In the genomic region with DNA sequence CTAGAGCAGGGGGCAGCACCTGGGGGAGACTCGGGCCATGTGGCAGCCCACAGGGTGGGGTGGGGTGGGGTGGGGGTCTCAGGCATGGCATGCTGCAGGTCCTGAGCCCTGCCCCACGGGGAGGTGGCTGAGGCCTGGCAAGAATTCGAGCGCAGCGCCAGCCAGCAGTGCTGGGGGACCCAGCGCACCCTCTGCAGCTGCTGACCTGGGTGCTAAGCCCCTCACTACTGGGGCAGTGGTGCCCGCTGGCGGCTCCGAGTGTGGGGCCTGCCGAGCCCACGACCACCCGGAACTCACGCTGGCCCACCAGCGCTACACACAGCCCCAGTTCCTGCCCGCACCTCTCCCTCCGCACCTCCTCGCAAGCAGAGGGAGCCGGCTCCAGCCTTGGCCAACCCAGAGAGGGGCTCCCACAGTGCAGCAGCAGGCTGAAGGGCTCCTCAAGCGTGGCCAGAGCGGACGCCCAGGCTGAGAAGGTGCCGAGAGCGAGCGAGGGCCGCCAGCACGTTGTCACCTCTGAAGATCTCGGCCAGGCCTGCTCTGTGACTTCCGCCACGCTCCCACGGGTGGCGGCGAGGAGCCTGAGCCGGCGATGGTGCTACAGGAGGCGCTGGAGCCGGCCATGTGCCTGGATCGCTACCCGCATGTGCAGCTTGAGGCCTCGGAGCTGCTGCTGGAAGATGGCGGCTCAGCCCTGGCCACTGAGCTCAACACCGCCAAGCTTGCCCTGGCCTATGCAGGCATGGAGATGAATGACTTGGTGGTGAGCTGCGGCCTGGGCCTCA, we compare ENCODE assay signal across 30 cellular contexts.
"Had no signal": no experiment of that assay in that cellular context is flagged by ENCODE, and none has a peak within 500 bp of the region (broad histone marks: within the 10 kb centered on the region; RNA-seq: fewer than 3 reads in every experiment).

No MANE protein-coding gene starts in this region.

- H3K27me3 Mint-ChIP-seq: activated CD4-positive, alpha-beta T cell treated with anti-CD3 and anti-CD28 coated beads, Interleukin-2, amount 10 ng/mL, durations not matched to agents 7 days and 5 days; activated naive CD8-positive, alpha-beta T cell; activated T-cell treated with anti-CD3 and anti-CD28 coated beads, Interleukin-2, amount 50 U/mL, for 24 hours; activated T-helper 17 cell treated with anti-CD3 and anti-CD28 coated beads, Interleukin-2, amount 50 U/mL, for 72 hours; dendritic cell treated with granulocyte-macrophage colony-stimulating factor and Interleukin-4, amounts not matched to agents 40 ng/mL and 50 ng/mL, for 4 days; T-helper 17 cell had no signal

- H3K27ac Mint-ChIP-seq: activated CD4-positive, alpha-beta memory T cell treated with anti-CD3 and anti-CD28 coated beads, Interleukin-2, amount 10 ng/mL, durations not matched to agents 7 days and 5 days; activated CD4-positive, alpha-beta T cell treated with anti-CD3 and anti-CD28 coated beads, Interleukin-2, amount 10 ng/mL, durations not matched to agents 7 days and 5 days; activated naive CD8-positive, alpha-beta T cell; activated T-cell treated with anti-CD3 and anti-CD28 coated beads, Interleukin-2, amount 50 U/mL, for 24 hours; activated T-cell treated with anti-CD3 and anti-CD28 coated beads, Interleukin-2, amount 50 U/mL, for 72 hours; activated T-helper 17 cell treated with anti-CD3 and anti-CD28 coated beads, Interleukin-2, amount 50 U/mL, for 72 hours; dendritic cell treated with granulocyte-macrophage colony-stimulating factor and Interleukin-4, amounts not matched to agents 40 ng/mL and 50 ng/mL, for 4 days; endodermal cell; T-helper 17 cell; T-helper 2 cell treated with Interferon-gamma antibody and Interleukin-4, amounts not matched to agents 5 μg/mL and 100 μg/mL, for 36 hours had no signal

- H3K27ac ChIP-seq: brain microvascular endothelial cell, coronary artery, dorsolateral prefrontal cortex had no signal

- H3K27me3 ChIP-seq: brain microvascular endothelial cell, dorsolateral prefrontal cortex had no signal

- DNase-seq: activated CD4-positive, alpha-beta memory T cell treated with anti-CD3 and anti-CD28 coated beads, Interleukin-2, amount 10 ng/mL, durations not matched to agents 7 days and 5 days; activated CD4-positive, alpha-beta T cell treated with anti-CD3 and anti-CD28 coated beads for 1 hour; activated CD4-positive, alpha-beta T cell treated with anti-CD3 and anti-CD28 coated beads for 4 hours; activated CD4-positive, alpha-beta T cell treated with anti-CD3 and anti-CD28 coated beads, Interleukin-2, amount 10 ng/mL, durations not matched to agents 7 days and 5 days; activated CD4-positive, alpha-beta T cell treated with anti-CD3 and anti-CD28 coated beads, Interleukin-2, amount 50 U/mL, for 4 hours; activated CD8-positive, alpha-beta memory T cell treated with anti-CD3 and anti-CD28 coated beads, Interleukin-2, amount 50 U/mL, for 48 hours; activated effector memory CD4-positive, alpha-beta T cell treated with Interleukin-2 at 50 U/mL for 16 hours; activated gamma-delta T cell treated with Interleukin-2 at 50 U/mL for 16 hours; activated naive CD4-positive, alpha-beta T cell treated with anti-CD3 and anti-CD28 coated beads, Interleukin-2, amount 50 U/mL, for 16 hours; activated naive CD4-positive, alpha-beta T cell treated with Interleukin-2 at 50 U/mL for 16 hours; activated T-cell treated with anti-CD3 and anti-CD28 coated beads for 4 hours; activated T-cell treated with anti-CD3 and anti-CD28 coated beads, Interleukin-2, amount 50 U/mL, for 24 hours; activated T-cell treated with anti-CD3 and anti-CD28 coated beads, Interleukin-2, amount 50 U/mL, for 72 hours; amniotic stem cell; anterior cingulate cortex; brain microvascular endothelial cell; dorsolateral prefrontal cortex; effector memory CD4-positive, alpha-beta T cell; foreskin fibroblast; T-helper 1 cell; T-helper 17 cell; T1000 had no signal

- H3K9me3 Mint-ChIP-seq: activated T-cell treated with anti-CD3 and anti-CD28 coated beads, Interleukin-2, amount 50 U/mL, for 24 hours; activated T-cell treated with anti-CD3 and anti-CD28 coated beads, Interleukin-2, amount 50 U/mL, for 72 hours; activated T-helper 17 cell treated with anti-CD3 and anti-CD28 coated beads, Interleukin-2, amount 50 U/mL, for 72 hours; central memory CD8-positive, alpha-beta T cell had no signal

- H3K36me3 ChIP-seq: brain microvascular endothelial cell had no signal

- H3K4me1 Mint-ChIP-seq: activated CD4-positive, alpha-beta T cell treated with anti-CD3 and anti-CD28 coated beads, Interleukin-2, amount 10 ng/mL, durations not matched to agents 7 days and 5 days; central memory CD8-positive, alpha-beta T cell had no signal

- ATAC-seq: activated T-cell treated with anti-CD3 and anti-CD28 coated beads, Interleukin-2, amount 50 U/mL, for 72 hours; activated T-helper 17 cell treated with anti-CD3 and anti-CD28 coated beads, Interleukin-2, amount 50 U/mL, for 72 hours; esophagus mucosa; T-helper 17 cell had no signal

- H3K4me3 ChIP-seq: coronary artery, dorsolateral prefrontal cortex had no signal

- H3K36me3 Mint-ChIP-seq: activated naive CD8-positive, alpha-beta T cell had no signal

- H3K4me3 Mint-ChIP-seq: activated CD4-positive, alpha-beta memory T cell treated with anti-CD3 and anti-CD28 coated beads, Interleukin-2, amount 10 ng/mL, durations not matched to agents 7 days and 5 days; activated CD4-positive, alpha-beta T cell treated with anti-CD3 and anti-CD28 coated beads, Interleukin-2, amount 10 ng/mL, durations not matched to agents 7 days and 5 days; activated naive CD8-positive, alpha-beta T cell; activated T-cell treated with anti-CD3 and anti-CD28 coated beads, Interleukin-2, amount 50 U/mL, for 24 hours; activated T-cell treated with anti-CD3 and anti-CD28 coated beads, Interleukin-2, amount 50 U/mL, for 72 hours; activated T-helper 17 cell treated with anti-CD3 and anti-CD28 coated beads, Interleukin-2, amount 50 U/mL, for 72 hours; central memory CD8-positive, alpha-beta T cell; dendritic cell treated with granulocyte-macrophage colony-stimulating factor and Interleukin-4, amounts not matched to agents 40 ng/mL and 50 ng/mL, for 4 days; endodermal cell; T-helper 17 cell; T-helper 2 cell treated with Interferon-gamma antibody and Interleukin-4, amounts not matched to agents 5 μg/mL and 100 μg/mL, for 36 hours had no signal
